ENCODE assay signal across 12 cellular contexts in genomic region chr3:160133757-160134156, GRCh38.
DNase-seq lines count a peak whose midpoint lies in the region; ATAC-seq and TF ChIP-seq lines count a peak whose summit lies in the region.
"Had no signal": no experiment of that assay in that cellular context is flagged by ENCODE, and none has a peak within 500 bp of the region (broad histone marks: within the 10 kb centered on the region; RNA-seq: fewer than 3 reads in every experiment).

No MANE protein-coding gene starts in this region.

- H3K4me3 Mint-ChIP-seq in HFFc6 (no peak overlapping the region), progenitor cell of endocrine pancreas (ENCODE audit: low read depth) (no peak overlapping the region)
- H3K4me3 Mint-ChIP-seq: activated naive CD4-positive, alpha-beta T cell treated with anti-CD3 and anti-CD28 coated beads, Interleukin-2, amount 50 U/mL, for 24 hours had no signal

- no peaks in the 10 kb centered on the region for H3K4me1 ChIP-seq in BE2C

- TF ChIP-seq CTCF in BE2C (IDR thresholded peaks at IDR 0.05; ENCODE audit: low read depth, low read length) (peak; percentile 32; the same call in 1 of the 2 replicates), HFFc6 (IDR thresholded peaks at IDR 0.05) (peak; percentile 62), progenitor cell of endocrine pancreas (IDR thresholded peaks at IDR 0.05; ENCODE audit: unreplicated experiment) (no peak)

- H3K27me3 Mint-ChIP-seq in HFFc6 (ENCODE audit: insufficient read depth) (peaks cover 1% of the 10 kb centered on the region), progenitor cell of endocrine pancreas (peaks cover 7% of the 10 kb centered on the region)

- H3K4me3 ChIP-seq in BE2C (ENCODE audit: low read depth, low read length): no peak overlapping the region

- no peaks in the 10 kb centered on the region for H3K27me3 ChIP-seq in BE2C

- H3K27ac Mint-ChIP-seq in HFFc6 (no peak overlapping the region), progenitor cell of endocrine pancreas (no peak overlapping the region)
- H3K27ac Mint-ChIP-seq: activated naive CD4-positive, alpha-beta T cell treated with anti-CD3 and anti-CD28 coated beads, Interleukin-2, amount 50 U/mL, for 24 hours had no signal

- H3K36me3 Mint-ChIP-seq in HFFc6 (ENCODE audit: low read depth): no peaks in the 10 kb centered on the region
- H3K36me3 Mint-ChIP-seq in progenitor cell of endocrine pancreas (ENCODE audit: insufficient read depth): no peaks in the 10 kb centered on the region
- H3K36me3 Mint-ChIP-seq: activated naive CD4-positive, alpha-beta T cell treated with anti-CD3 and anti-CD28 coated beads, Interleukin-2, amount 50 U/mL, for 24 hours had no signal

- no peak for ATAC-seq in GM19452 (IDR thresholded peaks at IDR 0.05; ENCODE audit: unreplicated experiment)

- DNase-seq in BE2C (peak; percentile 30), HFFc6 (no peak), UCSD-AML1 (lab: John Stamatoyannopoulos, UW; ENCODE audit: unreplicated experiment) (peak; percentile 9), islet precursor cell (peak; percentile 71), GF-D8 (lab: John Stamatoyannopoulos, UW) (no peak), NCI-H510A (lab: John Stamatoyannopoulos, UW) (no peak), progenitor cell of endocrine pancreas (ENCODE audit: low spot score, unreplicated experiment) (no peak)
- DNase-seq: activated CD4-positive, alpha-beta T cell treated with anti-CD3 and anti-CD28 coated beads, Interleukin-2, amount 50 U/mL, for 1 hour; NCI-H187 treated with DMSO at 0.1 percent for 48 hours; occipital lobe had no signal

- H3K36me3 ChIP-seq in BE2C: no peaks in the 10 kb centered on the region

- H3K4me1 Mint-ChIP-seq in HFFc6 (ENCODE audit: low read depth): peaks cover 66% of the 10 kb centered on the region
- H3K4me1 Mint-ChIP-seq in progenitor cell of endocrine pancreas (ENCODE audit: low read depth): no peaks in the 10 kb centered on the region
- H3K4me1 Mint-ChIP-seq: activated naive CD4-positive, alpha-beta T cell treated with anti-CD3 and anti-CD28 coated beads, Interleukin-2, amount 50 U/mL, for 24 hours had no signal

- H3K9me3 ChIP-seq in BE2C: no peaks in the 10 kb centered on the region

- H3K9me3 Mint-ChIP-seq in HFFc6 (no peaks in the 10 kb centered on the region), progenitor cell of endocrine pancreas (ENCODE audit: low read depth) (no peaks in the 10 kb centered on the region)
- H3K9me3 Mint-ChIP-seq: activated naive CD4-positive, alpha-beta T cell treated with anti-CD3 and anti-CD28 coated beads, Interleukin-2, amount 50 U/mL, for 24 hours had no signal

Comparison
In these comparisons a context has a peak if more than half of its experiments do, and no peak if none do; other contexts are left out.
1. DNase-seq: peak in BE2C (single experiment), UCSD-AML1 (single experiment) and islet precursor cell (single experiment); none in HFFc6 (single experiment), GF-D8 (single experiment), NCI-H510A (single experiment) and progenitor cell of endocrine pancreas (single experiment).